9 cellular contexts compared by ENCODE assay signal in genomic region chr19:2977686-2978466, GRCh38. TPM values are rescaled to one million over a fixed set of nuclear protein-coding genes. Genes with fewer than 3 reads are reported as not detected.
DNase-seq lines count a peak whose midpoint lies in the region; ATAC-seq and TF ChIP-seq lines count a peak whose summit lies in the region.
"Had no signal": no experiment of that assay in that cellular context is flagged by ENCODE, and none has a peak within 500 bp of the region (broad histone marks: within the 10 kb centered on the region; RNA-seq: fewer than 3 reads in every experiment).

No MANE protein-coding gene starts in this region.

- no peaks in the 10 kb centered on the region for H3K36me3 ChIP-seq in upper lobe of left lung

- no peak for TF ChIP-seq EP300 in upper lobe of left lung (IDR thresholded peaks at IDR 0.05)

- H3K9me3 Mint-ChIP-seq in activated naive CD4-positive, alpha-beta T cell treated with anti-CD3 and anti-CD28 coated beads, Interleukin-2, amount 10 ng/mL, durations not matched to agents 7 days and 5 days, result no peaks in the 10 kb centered on the region
- no peaks in the 10 kb centered on the region for H3K9me3 Mint-ChIP-seq in WTC11
- H3K9me3 Mint-ChIP-seq: activated naive CD4-positive, alpha-beta T cell treated with anti-CD3 and anti-CD28 coated beads, Interleukin-2, amount 50 U/mL, for 24 hours had no signal

- H3K4me3 ChIP-seq in upper lobe of left lung, result peak overlapping the region in 3 of 4 donors; percentile 42 to 63 (median 55)

- ATAC-seq in WTC11, result peak; percentile 4; the same call in 1 of the 2 replicates
- ATAC-seq in left lobe of liver, result peak; percentile 6
- no peak for ATAC-seq in upper lobe of left lung (ENCODE audit: low FRiP score in 2 of 2)
- no peak for ATAC-seq in GM19452 (IDR thresholded peaks at IDR 0.05; ENCODE audit: unreplicated experiment)

- peaks cover 61 to 80% (median 72%) of the 10 kb centered on the region in 4 donors for H3K4me1 ChIP-seq in upper lobe of left lung

- H3K4me3 Mint-ChIP-seq in activated naive CD4-positive, alpha-beta T cell treated with anti-CD3 and anti-CD28 coated beads, Interleukin-2, amount 10 ng/mL, durations not matched to agents 7 days and 5 days, result peak overlapping the region; percentile 92
- peak overlapping the region; percentile 62 for H3K4me3 Mint-ChIP-seq in WTC11

- H3K4me1 Mint-ChIP-seq in activated naive CD4-positive, alpha-beta T cell treated with anti-CD3 and anti-CD28 coated beads, Interleukin-2, amount 10 ng/mL, durations not matched to agents 7 days and 5 days, result peaks cover 24% of the 10 kb centered on the region
- peaks cover 32% of the 10 kb centered on the region for H3K4me1 Mint-ChIP-seq in WTC11

- CTCF ChIA-PET in activated naive CD4-positive, alpha-beta T cell treated with anti-CD3 and anti-CD28 coated beads, Interleukin-2, amount 10 ng/mL, durations not matched to agents 7 days and 5 days (lab: Charles Lee), result interaction anchor here (0.6 kb wide), 2 partner anchors 155 to 253 kb away, joined by 3 read pairs; no protein-coding TSS in a partner anchor
- CTCF ChIA-PET in WTC11 (lab: Charles Lee), result interaction anchor here (0.6 to 3.7 kb wide), 11 partner anchors 13 to 298 kb away, joined by 3 to 25 read pairs (median 4); no protein-coding TSS in a partner anchor
- CTCF ChIA-PET in HEK293T (lab: Yijun Ruan, JAX), result interaction anchor here (1.1 kb wide), 1 partner anchor 126 kb away, joined by 3 read pairs; no protein-coding TSS in a partner anchor

- peaks cover 69% of the 10 kb centered on the region for H3K27me3 Mint-ChIP-seq in activated naive CD4-positive, alpha-beta T cell treated with anti-CD3 and anti-CD28 coated beads, Interleukin-2, amount 10 ng/mL, durations not matched to agents 7 days and 5 days
- H3K27me3 Mint-ChIP-seq in WTC11 (ENCODE audit: low read depth), result peaks cover 64% of the 10 kb centered on the region

- TF ChIP-seq CTCF in WTC11 (IDR thresholded peaks at IDR 0.05) (no peak), upper lobe of left lung (IDR thresholded peaks at IDR 0.05) (no peak)

- no peaks in the 10 kb centered on the region for H3K27me3 ChIP-seq in upper lobe of left lung

- DNase-seq in activated naive CD4-positive, alpha-beta T cell treated with anti-CD3 and anti-CD28 coated beads, Interleukin-2, amount 10 ng/mL, durations not matched to agents 7 days and 5 days, result no peak
- DNase-seq in activated naive CD4-positive, alpha-beta T cell treated with Interleukin-2 at 50 U/mL for 16 hours, result no peak
- DNase-seq in WTC11 (ENCODE audit: low spot score) (no peak), left lobe of liver (ENCODE audit: low spot score) (no peak), upper lobe of left lung (no peak), HEK293T (ENCODE audit: extremely low spot score) (no peak)
- no peak for DNase-seq in stimulated activated CD4-positive, alpha-beta T cell treated with anti-CD3 and anti-CD28 coated beads, Interleukin-12 subunit alpha, Interleukin-12 subunit beta, amount 100 ng/mL, for 4 hours

- peak overlapping the region; percentile 70 to 82 (median 75) for H3K27ac ChIP-seq in upper lobe of left lung

- no peaks in the 10 kb centered on the region for H3K9me3 ChIP-seq in upper lobe of left lung

- no peak overlapping the region for H3K27ac Mint-ChIP-seq in activated naive CD4-positive, alpha-beta T cell treated with anti-CD3 and anti-CD28 coated beads, Interleukin-2, amount 10 ng/mL, durations not matched to agents 7 days and 5 days
- no peak overlapping the region for H3K27ac Mint-ChIP-seq in WTC11

- H3K36me3 Mint-ChIP-seq in activated naive CD4-positive, alpha-beta T cell treated with anti-CD3 and anti-CD28 coated beads, Interleukin-2, amount 10 ng/mL, durations not matched to agents 7 days and 5 days, result no peaks in the 10 kb centered on the region
- no peaks in the 10 kb centered on the region for H3K36me3 Mint-ChIP-seq in WTC11
- H3K36me3 Mint-ChIP-seq: activated naive CD4-positive, alpha-beta T cell treated with anti-CD3 and anti-CD28 coated beads, Interleukin-2, amount 50 U/mL, for 24 hours had no signal

- POLR2A ChIA-PET in WTC11 (lab: Charles Lee), result interaction anchor here (1.5 to 1.8 kb wide), 2 partner anchors 47 to 57 kb away, joined by 5 to 7 read pairs; no protein-coding TSS in a partner anchor
- POLR2A ChIA-PET in HEK293T (lab: Yijun Ruan, JAX), result interaction anchor here (1.1 to 2.2 kb wide), 2 partner anchors 10 to 58 kb away, joined by 3 to 19 read pairs; no protein-coding TSS in a partner anchor

- WGBS in upper lobe of left lung, 2 donors, result 52 to 58% methylated on average over 9 to 19 of the region's 19 CpGs

- no peak for TF ChIP-seq POLR2A in upper lobe of left lung (IDR thresholded peaks at IDR 0.05)

TF ChIP-seq in WTC11, 78 proteins besides CTCF, POLR2A, EP300 and RAD21:
- no peak for TF ChIP-seq NR1H2 (CRISPR knock-in tag; IDR thresholded peaks at IDR 0.05)
- no peak for TF ChIP-seq JAZF1 (CRISPR knock-in tag; IDR thresholded peaks at IDR 0.05)

TF ChIP-seq in HEK293T, 16 proteins besides CTCF, POLR2A, EP300 and RAD21:
- TF ChIP-seq FOXA1 (IDR thresholded peaks at IDR 0.05) (no peak), HDGF (IDR thresholded peaks at IDR 0.05; ENCODE audit: borderline replicate concordance) (no peak), NFRKB (IDR thresholded peaks at IDR 0.05) (no peak), BHLHE40 (IDR thresholded peaks at IDR 0.05; ENCODE audit: borderline replicate concordance) (no peak), TARDBP (IDR thresholded peaks at IDR 0.05) (no peak), ARNT (IDR thresholded peaks at IDR 0.05) (no peak), FOXK2 (IDR thresholded peaks at IDR 0.05) (no peak), PKNOX1 (IDR thresholded peaks at IDR 0.05) (no peak), LEF1 (IDR thresholded peaks at IDR 0.05; ENCODE audit: borderline replicate concordance) (no peak), SP1 (IDR thresholded peaks at IDR 0.05) (no peak), CTBP1 (IDR thresholded peaks at IDR 0.05; ENCODE audit: borderline replicate concordance) (no peak), L3MBTL2 (conservative IDR thresholded peaks at IDR 0.05) (no peak), SUZ12 (IDR thresholded peaks at IDR 0.05) (no peak), ELF4 (IDR thresholded peaks at IDR 0.05) (no peak), ZNF384 (IDR thresholded peaks at IDR 0.05) (no peak), FOXM1 (IDR thresholded peaks at IDR 0.05; ENCODE audit: borderline replicate concordance) (no peak)
TF ChIP-seq in HEK293T: peak in this region for 0.

RNA-seq across cellular contexts. Expression of gene TLE6, which starts 0.5 kb away (rescaled TPM):
- total RNA-seq in WTC11 (2021), result 2.5 to 3.3 TPM (median 3.1 TPM) in 3 replicates
- 3.6 TPM for total RNA-seq in left lobe of liver
- total RNA-seq in upper lobe of left lung, result 10 to 100 TPM in 2 of 6 donors, 1 to 10 TPM in 4; 4.1 to 49.2 (median 5.4) TPM

RNA-seq across cellular contexts. Expression of gene ZNF77, which starts 33.1 kb away (rescaled TPM):
- total RNA-seq in WTC11 (2021) (4.5 to 5.6 TPM (median 4.7 TPM) in 3 replicates), left lobe of liver (1.4 TPM), upper lobe of left lung (1 to 10 TPM; 3.1 to 7.3 (median 4.6) TPM)

RNA-seq across cellular contexts. Expression of gene TLE2, which starts 51.2 kb away (rescaled TPM):
- total RNA-seq in WTC11 (2021), result 13.1 to 20.0 TPM (median 15.8 TPM) in 3 replicates
- total RNA-seq in left lobe of liver, result 12.8 TPM
- 100 to 1,000 TPM in 1 of 6 donors, 10 to 100 TPM in 5; 35.0 to 115 (median 56.0) TPM for total RNA-seq in upper lobe of left lung

Comparison
In these comparisons a context has a peak if more than half of its experiments do, and no peak if none do; other contexts are left out.
1. ATAC-seq: peak in WTC11 (single experiment) and left lobe of liver (single experiment); none in upper lobe of left lung (0 of 2) and GM19452 (single experiment).